In the genomic region with DNA sequence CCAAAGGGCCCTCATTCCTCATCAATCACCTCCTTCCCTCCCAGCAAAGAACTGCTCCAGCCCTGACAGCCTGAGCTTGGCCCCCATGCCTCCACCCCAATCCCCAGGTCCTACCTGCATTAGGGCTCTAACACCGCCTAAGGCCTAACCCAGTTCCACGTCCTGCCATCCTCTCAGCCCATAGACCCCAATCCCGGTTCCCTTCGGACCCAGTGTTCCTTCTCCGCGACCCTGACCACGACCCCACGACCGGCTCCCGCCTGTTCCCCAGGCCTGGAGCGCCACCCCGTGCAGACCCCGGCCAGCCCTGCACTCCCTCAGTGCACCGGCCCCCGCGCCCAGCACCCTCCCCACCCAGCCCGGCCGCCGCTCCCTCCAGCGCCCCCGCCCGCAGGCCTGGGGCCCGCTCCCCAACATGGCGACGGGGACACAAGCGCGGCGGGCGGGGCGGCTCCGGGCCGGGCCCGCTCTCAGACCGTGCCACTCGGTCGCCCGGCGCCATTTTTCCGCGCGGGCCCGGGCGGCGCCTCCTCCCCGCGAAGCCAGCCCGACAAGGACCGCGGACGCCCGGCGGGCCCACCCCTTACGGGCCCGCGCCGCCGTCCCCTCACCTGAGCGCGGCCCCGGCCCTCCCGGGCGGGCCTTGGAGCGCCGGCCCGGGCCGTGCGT, we compare ENCODE assay signal across 8 cellular contexts. TPM values are rescaled to one million over a fixed set of nuclear protein-coding genes. Genes with fewer than 3 reads are reported as not detected.
DNase-seq lines count a peak whose midpoint lies in the region; ATAC-seq lines count a peak whose summit lies in the region.

No MANE protein-coding gene starts in this region.

- no peaks in the 10 kb centered on the region for H3K9me3 Mint-ChIP-seq in activated CD8-positive, alpha-beta T cell treated with anti-CD3 and anti-CD28 coated beads, Interleukin-2, amount 10 ng/mL, durations not matched to agents 7 days and 5 days (ENCODE audit: insufficient read depth)

- CTCF ChIA-PET in activated CD8-positive, alpha-beta T cell treated with anti-CD3 and anti-CD28 coated beads, Interleukin-2, amount 10 ng/mL, durations not matched to agents 7 days and 5 days (lab: Charles Lee), result interaction anchor here (0.6 to 2.1 kb wide), 6 partner anchors 10 to 458 kb away, joined by 3 to 10 read pairs (median 4); partner anchors contain the start of genes ACSS2 and GGT7

- POLR2A ChIA-PET in activated CD8-positive, alpha-beta T cell treated with anti-CD3 and anti-CD28 coated beads, Interleukin-2, amount 10 ng/mL, durations not matched to agents 7 days and 5 days (lab: Charles Lee), result interaction anchor here (0.6 to 1.0 kb wide), 3 partner anchors 267 to 1160 kb away, joined by 3 to 4 read pairs (median 4); partner anchors contain the start of gene TRPC4AP

- peak overlapping the region; percentile 93 for H3K27ac Mint-ChIP-seq in activated CD8-positive, alpha-beta T cell treated with anti-CD3 and anti-CD28 coated beads, Interleukin-2, amount 10 ng/mL, durations not matched to agents 7 days and 5 days

- ATAC-seq in HG02973 (IDR thresholded peaks at IDR 0.05; ENCODE audit: unreplicated experiment), result peak; percentile 58
- ATAC-seq in activated CD8-positive, alpha-beta T cell treated with anti-CD3 and anti-CD28 coated beads, Interleukin-2, amount 10 ng/mL, durations not matched to agents 7 days and 5 days, result peak; percentile 89

- peaks cover 17% of the 10 kb centered on the region for H3K27me3 Mint-ChIP-seq in activated CD8-positive, alpha-beta T cell treated with anti-CD3 and anti-CD28 coated beads, Interleukin-2, amount 10 ng/mL, durations not matched to agents 7 days and 5 days (ENCODE audit: low read depth)

- peaks cover 15% of the 10 kb centered on the region for H3K36me3 Mint-ChIP-seq in activated CD8-positive, alpha-beta T cell treated with anti-CD3 and anti-CD28 coated beads, Interleukin-2, amount 10 ng/mL, durations not matched to agents 7 days and 5 days (ENCODE audit: low read depth)

- H3K4me1 Mint-ChIP-seq in activated CD8-positive, alpha-beta T cell treated with anti-CD3 and anti-CD28 coated beads, Interleukin-2, amount 10 ng/mL, durations not matched to agents 7 days and 5 days (ENCODE audit: low read depth), result peaks cover 29% of the 10 kb centered on the region

- DNase-seq in NCI-H82 (lab: John Stamatoyannopoulos, UW) (peak; percentile 77), NCI-H82 treated with DMSO at 0.1 percent for 48 hours (lab: John Stamatoyannopoulos, UW; ENCODE audit: unreplicated experiment) (no peak), NCI-H345 treated with DMSO at 0.1 percent for 48 hours (lab: John Stamatoyannopoulos, UW; ENCODE audit: unreplicated experiment) (peak; percentile 41), medulla oblongata (ENCODE audit: extremely low spot score) (peak; percentile 70)
- DNase-seq in activated CD8-positive, alpha-beta T cell treated with anti-CD3 and anti-CD28 coated beads, Interleukin-2, amount 10 ng/mL, durations not matched to agents 7 days and 5 days, result peak; percentile 72
- peak; percentile 33 for DNase-seq in effector CD8-positive, alpha-beta T cell (lab: John Stamatoyannopoulos, UW)
- peak; percentile 33 for DNase-seq in stimulated activated CD8-positive, alpha-beta memory T cell treated with anti-CD3 and anti-CD28 coated beads, Interleukin-12 subunit alpha, Interleukin-12 subunit beta, amount 100 ng/mL, for 1 hour (ENCODE audit: low read depth)

- peak overlapping the region; percentile 92 for H3K4me3 Mint-ChIP-seq in activated CD8-positive, alpha-beta T cell treated with anti-CD3 and anti-CD28 coated beads, Interleukin-2, amount 10 ng/mL, durations not matched to agents 7 days and 5 days

RNA-seq across cellular contexts. Expression of gene NCOA6, which starts 0.5 kb away (rescaled TPM):
- total RNA-seq in activated CD8-positive, alpha-beta T cell treated with anti-CD3 and anti-CD28 coated beads, Interleukin-2, amount 10 ng/mL, durations not matched to agents 7 days and 5 days, result 10 to 100 TPM; 25.8 to 26.9 TPM

RNA-seq across cellular contexts. Expression of gene GGT7, which starts 47.7 kb away (rescaled TPM):
- 1 to 10 TPM; 5.2 to 6.0 TPM for total RNA-seq in activated CD8-positive, alpha-beta T cell treated with anti-CD3 and anti-CD28 coated beads, Interleukin-2, amount 10 ng/mL, durations not matched to agents 7 days and 5 days

RNA-seq across cellular contexts. Expression of gene ACSS2, which starts 51.4 kb away (rescaled TPM):
- 10 to 100 TPM; 24.0 to 25.5 TPM for total RNA-seq in activated CD8-positive, alpha-beta T cell treated with anti-CD3 and anti-CD28 coated beads, Interleukin-2, amount 10 ng/mL, durations not matched to agents 7 days and 5 days
